Comparison of ENCODE assay signal across 7 cellular contexts in genomic region chr7:76480403-76481253, GRCh38. TPM values are rescaled to one million over a fixed set of nuclear protein-coding genes. Genes with fewer than 3 reads are reported as not detected.
"Had no signal": no experiment of that assay in that cellular context is flagged by ENCODE, and none has a peak within 500 bp of the region (broad histone marks: within the 10 kb centered on the region; RNA-seq: fewer than 3 reads in every experiment).

No MANE protein-coding gene starts in this region.

RNA-seq across cellular contexts. Expression of gene UPK3B, which starts 29.7 kb away (rescaled TPM):
- total RNA-seq: kidney epithelial cell, occipital lobe, pulmonary artery endothelial cell, skeletal muscle tissue, smooth muscle cell had no signal

RNA-seq across cellular contexts. Expression of gene ZP3, which starts 55.9 kb away (rescaled TPM):
- total RNA-seq: left ventricle myocardium inferior, progenitor cell of endocrine pancreas, skeletal muscle tissue had no signal
